ENCODE assay signal across 24 cellular contexts in the genomic region with DNA sequence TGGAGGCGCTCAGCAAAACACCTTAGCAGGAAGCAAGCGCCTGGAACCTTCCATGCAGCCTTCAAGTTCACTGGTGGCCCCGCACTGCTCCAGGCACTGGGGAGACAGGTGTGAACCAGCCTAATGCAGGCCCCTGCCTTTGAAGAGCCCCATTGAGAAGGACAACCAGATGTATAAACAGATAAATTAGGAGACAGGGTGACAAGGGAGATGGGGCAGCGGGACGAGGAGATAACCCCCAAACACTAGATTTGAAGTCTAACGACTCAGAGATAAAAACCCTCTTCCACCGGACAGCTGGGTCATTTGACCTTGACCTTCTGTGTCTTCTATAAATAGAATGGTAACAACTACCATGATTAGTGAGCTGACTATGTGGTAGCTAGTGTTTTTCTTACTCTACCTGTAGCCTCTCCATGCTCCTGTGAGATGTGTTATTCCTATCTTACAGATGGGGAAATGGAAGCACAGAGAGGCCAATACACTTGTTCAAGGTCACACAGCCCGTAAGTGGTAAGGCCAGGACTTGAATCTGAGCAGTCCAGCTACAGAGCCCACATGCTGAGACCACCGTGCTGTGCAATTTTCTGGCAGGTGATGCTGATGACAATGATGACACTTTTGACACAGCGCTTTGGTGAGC.
"Had no signal": no experiment of that assay in that cellular context is flagged by ENCODE, and none has a peak within 500 bp of the region (broad histone marks: within the 10 kb centered on the region; RNA-seq: fewer than 3 reads in every experiment).

No MANE protein-coding gene starts in this region.

- H3K4me3 Mint-ChIP-seq: activated naive CD4-positive, alpha-beta T cell treated with anti-CD3 and anti-CD28 coated beads for 36 hours; activated naive CD8-positive, alpha-beta T cell treated with anti-CD3 and anti-CD28 coated beads, Interleukin-2, amount 10 ng/mL, durations not matched to agents 7 days and 5 days; dendritic cell treated with granulocyte-macrophage colony-stimulating factor and Interleukin-4, amounts not matched to agents 40 ng/mL and 50 ng/mL, for 4 days; stimulated activated naive CD8-positive, alpha-beta T cell treated with anti-CD3 and anti-CD28 coated beads, Interleukin-15, amount 100 ng/mL, for 72 hours had no signal

- H3K27ac ChIP-seq: prostate gland, tibial artery, uterus had no signal

- H3K36me3 ChIP-seq: prostate gland, right atrium auricular region, tibial artery, uterus had no signal

- H3K36me3 Mint-ChIP-seq: activated naive CD8-positive, alpha-beta T cell treated with anti-CD3 and anti-CD28 coated beads, Interleukin-2, amount 10 ng/mL, durations not matched to agents 7 days and 5 days; naive B cell had no signal

- H3K9me3 ChIP-seq: prostate gland, right atrium auricular region, tibial artery, uterus had no signal

- H3K27me3 ChIP-seq: right atrium auricular region, uterus had no signal

- H3K9me3 Mint-ChIP-seq: activated naive CD4-positive, alpha-beta T cell treated with anti-CD3 and anti-CD28 coated beads for 36 hours; activated naive CD8-positive, alpha-beta T cell treated with anti-CD3 and anti-CD28 coated beads, Interleukin-2, amount 10 ng/mL, durations not matched to agents 7 days and 5 days; dendritic cell treated with granulocyte-macrophage colony-stimulating factor and Interleukin-4, amounts not matched to agents 40 ng/mL and 50 ng/mL, for 4 days; neural crest cell; stimulated activated effector memory CD8-positive, alpha-beta T cell treated with anti-CD3 and anti-CD28 coated beads, Interleukin-12 subunit alpha, Interleukin-12 subunit beta, amount 100 ng/mL, for 72 hours; stimulated activated naive CD8-positive, alpha-beta T cell treated with anti-CD3 and anti-CD28 coated beads, Interleukin-15, amount 100 ng/mL, for 72 hours had no signal

- H3K4me3 ChIP-seq: lung, prostate gland, right atrium auricular region, tibial artery, uterus had no signal

- H3K4me1 ChIP-seq: prostate gland had no signal

- FAIRE-seq: endometrium, small intestine had no signal

- H3K27ac Mint-ChIP-seq: activated naive CD4-positive, alpha-beta T cell treated with anti-CD3 and anti-CD28 coated beads for 36 hours; activated naive CD8-positive, alpha-beta T cell treated with anti-CD3 and anti-CD28 coated beads, Interleukin-2, amount 10 ng/mL, durations not matched to agents 7 days and 5 days; dendritic cell treated with granulocyte-macrophage colony-stimulating factor and Interleukin-4, amounts not matched to agents 40 ng/mL and 50 ng/mL, for 4 days; naive B cell; stimulated activated effector memory CD8-positive, alpha-beta T cell treated with anti-CD3 and anti-CD28 coated beads, Interleukin-12 subunit alpha, Interleukin-12 subunit beta, amount 100 ng/mL, for 72 hours; stimulated activated naive CD8-positive, alpha-beta T cell treated with anti-CD3 and anti-CD28 coated beads, Interleukin-15, amount 100 ng/mL, for 72 hours had no signal

- ATAC-seq: left lobe of liver; stimulated activated effector memory CD8-positive, alpha-beta T cell treated with anti-CD3 and anti-CD28 coated beads, Interleukin-12 subunit alpha, Interleukin-12 subunit beta, amount 100 ng/mL, for 72 hours; stimulated activated naive CD8-positive, alpha-beta T cell treated with anti-CD3 and anti-CD28 coated beads, Interleukin-15, amount 100 ng/mL, for 72 hours had no signal

- DNase-seq: activated CD4-positive, alpha-beta T cell treated with anti-CD3 and anti-CD28 coated beads, Interleukin-2, amount 50 U/mL, for 4 hours; activated effector memory CD4-positive, alpha-beta T cell treated with Interleukin-2 at 50 U/mL for 16 hours; activated naive CD4-positive, alpha-beta T cell treated with anti-CD3 and anti-CD28 coated beads for 36 hours; activated naive CD8-positive, alpha-beta T cell treated with anti-CD3 and anti-CD28 coated beads, Interleukin-2, amount 10 ng/mL, durations not matched to agents 7 days and 5 days; activated T-cell treated with anti-CD3 and anti-CD28 coated beads, Interleukin-2, amount 50 U/mL, for 48 hours; amniotic stem cell; caudate nucleus; effector CD4-positive, alpha-beta T cell; foreskin fibroblast; naive B cell; small intestine; stimulated activated CD4-positive, alpha-beta T cell treated with anti-CD3 and anti-CD28 coated beads, Interleukin-2, amount 100 ng/mL, for 24 hours; stimulated activated naive CD8-positive, alpha-beta T cell treated with anti-CD3 and anti-CD28 coated beads, Interleukin-15, amount 100 ng/mL, for 72 hours; T-helper 9 cell; tibial artery; uterus had no signal
